In genomic region chr1:229027622-229028182, GRCh38 we compare ENCODE assay signal across 8 cellular contexts.
DNase-seq lines count a peak whose midpoint lies in the region; ATAC-seq and TF ChIP-seq lines count a peak whose summit lies in the region.

No MANE protein-coding gene starts in this region.

- peak; percentile 91 for ATAC-seq in activated CD4-positive, alpha-beta T cell treated with anti-CD3 and anti-CD28 coated beads for 36 hours

- TF ChIP-seq POLR2A in suprapubic skin (IDR thresholded peaks at IDR 0.05): no peak

- no peaks in the 10 kb centered on the region for H3K9me3 Mint-ChIP-seq in activated CD4-positive, alpha-beta T cell treated with anti-CD3 and anti-CD28 coated beads for 36 hours (ENCODE audit: low read depth)

- H3K4me1 Mint-ChIP-seq in activated CD4-positive, alpha-beta T cell treated with anti-CD3 and anti-CD28 coated beads for 36 hours: peaks cover 18% of the 10 kb centered on the region

- peak overlapping the region; percentile 84 for H3K27ac Mint-ChIP-seq in activated CD4-positive, alpha-beta T cell treated with anti-CD3 and anti-CD28 coated beads for 36 hours

- peak; percentile 55 for DNase-seq in activated CD4-positive, alpha-beta T cell treated with anti-CD3 and anti-CD28 coated beads for 36 hours
- DNase-seq in activated CD4-positive, alpha-beta T cell treated with anti-CD3 and anti-CD28 coated beads for 1 hour: no peak
- DNase-seq in SIG-M5 treated with dmso at 0.1 percent for 504 hours (lab: John Stamatoyannopoulos, UW; ENCODE audit: unreplicated experiment) (peak; percentile 100), fibroblast of mammary gland (ENCODE audit: low read depth) (peak; percentile 82), suprapubic skin (ENCODE audit: low spot score in 2 of 2) (no peak), nucleus accumbens (lab: John Stamatoyannopoulos, UW) (no peak), NCI-H69 (lab: John Stamatoyannopoulos, UW) (no peak)

- intact Hi-C loops in activated CD4-positive, alpha-beta T cell treated with anti-CD3 and anti-CD28 coated beads for 36 hours (cut with DNase I, micrococcal nuclease): no loop called here

- POLR2A ChIA-PET in activated CD4-positive, alpha-beta T cell treated with anti-CD3 and anti-CD28 coated beads for 36 hours (lab: Charles Lee): interaction anchor here (0.7 kb wide), 1 partner anchor 9 kb away, joined by 3 read pairs; no protein-coding TSS in a partner anchor

- H3K4me3 Mint-ChIP-seq in activated CD4-positive, alpha-beta T cell treated with anti-CD3 and anti-CD28 coated beads for 36 hours: peak overlapping the region; percentile 66

- CTCF ChIA-PET in activated CD4-positive, alpha-beta T cell treated with anti-CD3 and anti-CD28 coated beads for 36 hours (lab: Charles Lee): interaction anchor here (0.9 kb wide), 1 partner anchor 9 kb away, joined by 4 read pairs; no protein-coding TSS in a partner anchor

- H3K36me3 Mint-ChIP-seq in activated CD4-positive, alpha-beta T cell treated with anti-CD3 and anti-CD28 coated beads for 36 hours (ENCODE audit: low read depth): no peaks in the 10 kb centered on the region

- TF ChIP-seq EP300 in suprapubic skin (IDR thresholded peaks at IDR 0.05): no peak

- H3K36me3 ChIP-seq in skeletal muscle satellite cell (ENCODE audit: insufficient read depth, low read length) (no peaks in the 10 kb centered on the region), suprapubic skin (no peaks in the 10 kb centered on the region)

- H3K9ac ChIP-seq in skeletal muscle satellite cell (ENCODE audit: low read depth, low read length): no peak overlapping the region

- peak overlapping the region; percentile 19 for H3K4me2 ChIP-seq in skeletal muscle satellite cell (ENCODE audit: low read length)

- H3K4me3 ChIP-seq in fibroblast of mammary gland (ENCODE audit: control insufficient read depth, low read depth, low read length): no peak overlapping the region
- H3K4me3 ChIP-seq in skeletal muscle satellite cell (ENCODE audit: low read length): no peak overlapping the region
- no peak overlapping the region for H3K4me3 ChIP-seq in suprapubic skin

- H3K9me3 ChIP-seq in skeletal muscle satellite cell (replicated peaks; ENCODE audit: low read length) (no peaks in the 10 kb centered on the region), suprapubic skin (no peaks in the 10 kb centered on the region)

- TF ChIP-seq CTCF in fibroblast of mammary gland (conservative IDR thresholded peaks at IDR 0.05; ENCODE audit: control insufficient read depth, insufficient read depth, low read depth, low read length) (no peak), suprapubic skin (IDR thresholded peaks at IDR 0.05) (no peak)

- H3K27ac ChIP-seq in suprapubic skin: no peak overlapping the region

- H3K27me3 Mint-ChIP-seq in activated CD4-positive, alpha-beta T cell treated with anti-CD3 and anti-CD28 coated beads for 36 hours: peaks cover 2% of the 10 kb centered on the region

- WGBS in suprapubic skin: 63% methylated on average over 8 of the region's 8 CpGs

- H3K27me3 ChIP-seq in skeletal muscle satellite cell (ENCODE audit: control insufficient read depth, insufficient read depth, low read length) (peaks cover 20% of the 10 kb centered on the region), suprapubic skin (no peaks in the 10 kb centered on the region)

- H3K4me1 ChIP-seq in skeletal muscle satellite cell (ENCODE audit: control insufficient read depth, insufficient read depth, low read length): peaks cover 11% of the 10 kb centered on the region
- peaks cover 16% of the 10 kb centered on the region for H3K4me1 ChIP-seq in suprapubic skin

Comparison
In these comparisons a context has a peak if more than half of its experiments do, and no peak if none do; other contexts are left out.
1. DNase-seq: peak in activated CD4-positive, alpha-beta T cell treated with anti-CD3 and anti-CD28 coated beads for 36 hours (single experiment), SIG-M5 treated with dmso at 0.1 percent for 504 hours (single experiment) and fibroblast of mammary gland (single experiment); none in activated CD4-positive, alpha-beta T cell treated with anti-CD3 and anti-CD28 coated beads for 1 hour (single experiment), suprapubic skin (0 of 2), nucleus accumbens (0 of 56) and NCI-H69 (single experiment).